ENCODE assay signal across 2 cellular contexts in the genomic region with DNA sequence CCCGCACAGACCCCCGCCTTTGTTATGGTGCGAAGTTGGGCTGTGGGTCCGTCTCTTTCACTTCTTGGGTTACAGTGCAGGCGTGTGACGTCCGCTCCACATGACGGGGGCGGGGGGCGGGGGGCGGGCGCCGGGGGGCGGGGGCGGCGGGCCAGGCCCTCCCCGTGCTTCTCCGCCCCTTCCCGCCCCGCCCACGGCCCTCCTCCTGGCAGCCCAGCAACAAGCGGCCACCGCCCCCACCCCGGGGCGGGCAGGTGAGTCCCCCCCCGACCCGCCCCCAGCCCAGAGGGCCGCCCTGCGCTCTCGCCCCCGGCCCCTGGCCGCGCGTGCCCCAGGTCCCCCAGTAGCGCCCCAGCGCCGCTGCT.
TF ChIP-seq lines count a peak whose summit lies in the region.

No MANE protein-coding gene starts in this region.

TF ChIP-seq in A549, 52 proteins besides CTCF, POLR2A, EP300 and RAD21 (continued from another document):
- TF ChIP-seq, protein P1, sequence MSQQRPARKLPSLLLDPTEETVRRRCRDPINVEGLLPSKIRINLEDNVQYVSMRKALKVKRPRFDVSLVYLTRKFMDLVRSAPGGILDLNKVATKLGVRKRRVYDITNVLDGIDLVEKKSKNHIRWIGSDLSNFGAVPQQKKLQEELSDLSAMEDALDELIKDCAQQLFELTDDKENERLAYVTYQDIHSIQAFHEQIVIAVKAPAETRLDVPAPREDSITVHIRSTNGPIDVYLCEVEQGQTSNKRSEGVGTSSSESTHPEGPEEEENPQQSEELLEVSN (IDR thresholded peaks at IDR 0.05; ENCODE audit: borderline replicate concordance, low read depth), result no peak
- TF ChIP-seq, protein P2, sequence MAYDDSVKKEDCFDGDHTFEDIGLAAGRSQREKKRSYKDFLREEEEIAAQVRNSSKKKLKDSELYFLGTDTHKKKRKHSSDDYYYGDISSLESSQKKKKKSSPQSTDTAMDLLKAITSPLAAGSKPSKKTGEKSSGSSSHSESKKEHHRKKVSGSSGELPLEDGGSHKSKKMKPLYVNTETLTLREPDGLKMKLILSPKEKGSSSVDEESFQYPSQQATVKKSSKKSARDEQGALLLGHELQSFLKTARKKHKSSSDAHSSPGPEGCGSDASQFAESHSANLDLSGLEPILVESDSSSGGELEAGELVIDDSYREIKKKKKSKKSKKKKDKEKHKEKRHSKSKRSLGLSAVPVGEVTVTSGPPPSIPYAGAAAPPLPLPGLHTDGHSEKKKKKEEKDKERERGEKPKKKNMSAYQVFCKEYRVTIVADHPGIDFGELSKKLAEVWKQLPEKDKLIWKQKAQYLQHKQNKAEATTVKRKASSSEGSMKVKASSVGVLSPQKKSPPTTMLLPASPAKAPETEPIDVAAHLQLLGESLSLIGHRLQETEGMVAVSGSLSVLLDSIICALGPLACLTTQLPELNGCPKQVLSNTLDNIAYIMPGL (CRISPR knock-in tag; IDR thresholded peaks at IDR 0.05; ENCODE audit: borderline replicate concordance), result no peak
- TF ChIP-seq MAZ (IDR thresholded peaks at IDR 0.05; ENCODE audit: borderline replicate concordance, low read depth, low read length) (no peak), ZFP36 (IDR thresholded peaks at IDR 0.05; ENCODE audit: borderline replicate concordance, partially characterized antibody) (no peak), RARB (CRISPR knock-in tag; IDR thresholded peaks at IDR 0.05) (no peak), NFE2L2 (conservative IDR thresholded peaks at IDR 0.05; ENCODE audit: low read length) (no peak), CBX2 (IDR thresholded peaks at IDR 0.05; ENCODE audit: borderline replicate concordance, low read depth) (no peak), ESRRA (IDR thresholded peaks at IDR 0.05; ENCODE audit: borderline replicate concordance, low read length) (no peak)
- TF ChIP-seq, protein P3, sequence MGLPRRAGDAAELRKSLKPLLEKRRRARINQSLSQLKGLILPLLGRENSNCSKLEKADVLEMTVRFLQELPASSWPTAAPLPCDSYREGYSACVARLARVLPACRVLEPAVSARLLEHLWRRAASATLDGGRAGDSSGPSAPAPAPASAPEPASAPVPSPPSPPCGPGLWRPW (IDR thresholded peaks at IDR 0.05), result no peak

TF ChIP-seq in GM23338, 12 proteins besides CTCF, POLR2A, EP300 and RAD21 (continued from another document):
- TF ChIP-seq, protein P4, sequence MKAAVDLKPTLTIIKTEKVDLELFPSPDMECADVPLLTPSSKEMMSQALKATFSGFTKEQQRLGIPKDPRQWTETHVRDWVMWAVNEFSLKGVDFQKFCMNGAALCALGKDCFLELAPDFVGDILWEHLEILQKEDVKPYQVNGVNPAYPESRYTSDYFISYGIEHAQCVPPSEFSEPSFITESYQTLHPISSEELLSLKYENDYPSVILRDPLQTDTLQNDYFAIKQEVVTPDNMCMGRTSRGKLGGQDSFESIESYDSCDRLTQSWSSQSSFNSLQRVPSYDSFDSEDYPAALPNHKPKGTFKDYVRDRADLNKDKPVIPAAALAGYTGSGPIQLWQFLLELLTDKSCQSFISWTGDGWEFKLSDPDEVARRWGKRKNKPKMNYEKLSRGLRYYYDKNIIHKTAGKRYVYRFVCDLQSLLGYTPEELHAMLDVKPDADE (IDR thresholded peaks at IDR 0.05), result no peak
- no peak; the same call in 1 of the 2 replicates for TF ChIP-seq POLR2AphosphoS5 (IDR thresholded peaks at IDR 0.05; ENCODE audit: low read depth)
- no peak for TF ChIP-seq ZNF331 (CRISPR knock-in tag; IDR thresholded peaks at IDR 0.05; ENCODE audit: low read depth)
- TF ChIP-seq ZNF114 (CRISPR knock-in tag; IDR thresholded peaks at IDR 0.05), result no peak
- TF ChIP-seq JUNB (IDR thresholded peaks at IDR 0.05; ENCODE audit: unreplicated experiment), result no peak
- TF ChIP-seq CREB1 (CRISPR knock-in tag; IDR thresholded peaks at IDR 0.05; ENCODE audit: low read depth), result no peak
- TF ChIP-seq, protein P5, sequence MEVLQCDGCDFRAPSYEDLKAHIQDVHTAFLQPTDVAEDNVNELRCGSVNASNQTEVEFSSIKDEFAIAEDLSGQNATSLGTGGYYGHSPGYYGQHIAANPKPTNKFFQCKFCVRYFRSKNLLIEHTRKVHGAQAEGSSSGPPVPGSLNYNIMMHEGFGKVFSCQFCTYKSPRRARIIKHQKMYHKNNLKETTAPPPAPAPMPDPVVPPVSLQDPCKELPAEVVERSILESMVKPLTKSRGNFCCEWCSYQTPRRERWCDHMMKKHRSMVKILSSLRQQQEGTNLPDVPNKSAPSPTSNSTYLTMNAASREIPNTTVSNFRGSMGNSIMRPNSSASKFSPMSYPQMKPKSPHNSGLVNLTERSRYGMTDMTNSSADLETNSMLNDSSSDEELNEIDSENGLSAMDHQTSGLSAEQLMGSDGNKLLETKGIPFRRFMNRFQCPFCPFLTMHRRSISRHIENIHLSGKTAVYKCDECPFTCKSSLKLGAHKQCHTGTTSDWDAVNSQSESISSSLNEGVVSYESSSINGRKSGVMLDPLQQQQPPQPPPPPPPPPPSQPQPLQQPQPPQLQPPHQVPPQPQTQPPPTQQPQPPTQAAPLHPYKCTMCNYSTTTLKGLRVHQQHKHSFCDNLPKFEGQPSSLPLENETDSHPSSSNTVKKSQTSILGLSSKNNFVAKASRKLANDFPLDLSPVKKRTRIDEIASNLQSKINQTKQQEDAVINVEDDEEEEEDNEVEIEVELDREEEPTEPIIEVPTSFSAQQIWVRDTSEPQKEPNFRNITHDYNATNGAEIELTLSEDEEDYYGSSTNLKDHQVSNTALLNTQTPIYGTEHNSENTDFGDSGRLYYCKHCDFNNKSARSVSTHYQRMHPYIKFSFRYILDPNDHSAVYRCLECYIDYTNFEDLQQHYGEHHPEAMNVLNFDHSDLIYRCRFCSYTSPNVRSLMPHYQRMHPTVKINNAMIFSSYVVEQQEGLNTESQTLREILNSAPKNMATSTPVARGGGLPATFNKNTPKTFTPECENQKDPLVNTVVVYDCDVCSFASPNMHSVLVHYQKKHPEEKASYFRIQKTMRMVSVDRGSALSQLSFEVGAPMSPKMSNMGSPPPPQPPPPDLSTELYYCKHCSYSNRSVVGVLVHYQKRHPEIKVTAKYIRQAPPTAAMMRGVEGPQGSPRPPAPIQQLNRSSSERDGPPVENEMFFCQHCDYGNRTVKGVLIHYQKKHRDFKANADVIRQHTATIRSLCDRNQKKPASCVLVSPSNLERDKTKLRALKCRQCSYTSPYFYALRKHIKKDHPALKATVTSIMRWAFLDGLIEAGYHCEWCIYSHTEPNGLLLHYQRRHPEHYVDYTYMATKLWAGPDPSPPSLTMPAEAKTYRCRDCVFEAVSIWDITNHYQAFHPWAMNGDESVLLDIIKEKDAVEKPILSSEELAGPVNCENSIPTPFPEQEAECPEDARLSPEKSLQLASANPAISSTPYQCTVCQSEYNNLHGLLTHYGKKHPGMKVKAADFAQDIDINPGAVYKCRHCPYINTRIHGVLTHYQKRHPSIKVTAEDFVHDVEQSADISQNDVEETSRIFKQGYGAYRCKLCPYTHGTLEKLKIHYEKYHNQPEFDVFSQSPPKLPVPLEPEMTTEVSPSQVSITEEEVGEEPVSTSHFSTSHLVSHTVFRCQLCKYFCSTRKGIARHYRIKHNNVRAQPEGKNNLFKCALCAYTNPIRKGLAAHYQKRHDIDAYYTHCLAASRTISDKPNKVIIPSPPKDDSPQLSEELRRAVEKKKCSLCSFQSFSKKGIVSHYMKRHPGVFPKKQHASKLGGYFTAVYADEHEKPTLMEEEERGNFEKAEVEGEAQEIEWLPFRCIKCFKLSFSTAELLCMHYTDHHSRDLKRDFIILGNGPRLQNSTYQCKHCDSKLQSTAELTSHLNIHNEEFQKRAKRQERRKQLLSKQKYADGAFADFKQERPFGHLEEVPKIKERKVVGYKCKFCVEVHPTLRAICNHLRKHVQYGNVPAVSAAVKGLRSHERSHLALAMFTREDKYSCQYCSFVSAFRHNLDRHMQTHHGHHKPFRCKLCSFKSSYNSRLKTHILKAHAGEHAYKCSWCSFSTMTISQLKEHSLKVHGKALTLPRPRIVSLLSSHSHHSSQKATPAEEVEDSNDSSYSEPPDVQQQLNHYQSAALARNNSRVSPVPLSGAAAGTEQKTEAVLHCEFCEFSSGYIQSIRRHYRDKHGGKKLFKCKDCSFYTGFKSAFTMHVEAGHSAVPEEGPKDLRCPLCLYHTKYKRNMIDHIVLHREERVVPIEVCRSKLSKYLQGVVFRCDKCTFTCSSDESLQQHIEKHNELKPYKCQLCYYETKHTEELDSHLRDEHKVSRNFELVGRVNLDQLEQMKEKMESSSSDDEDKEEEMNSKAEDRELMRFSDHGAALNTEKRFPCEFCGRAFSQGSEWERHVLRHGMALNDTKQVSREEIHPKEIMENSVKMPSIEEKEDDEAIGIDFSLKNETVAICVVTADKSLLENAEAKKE (CRISPR knock-in tag; IDR thresholded peaks at IDR 0.05), result no peak
